Comparison of ENCODE assay signal across 36 cellular contexts in genomic region chr12:111626230-111626629, GRCh38.
"Had no signal": no experiment of that assay in that cellular context is flagged by ENCODE, and none has a peak within 500 bp of the region (broad histone marks: within the 10 kb centered on the region; RNA-seq: fewer than 3 reads in every experiment).

No MANE protein-coding gene starts in this region.

- H3K36me3 ChIP-seq: brain microvascular endothelial cell, breast epithelium had no signal

- DNase-seq: activated CD4-positive, alpha-beta memory T cell treated with anti-CD3 and anti-CD28 coated beads, Interleukin-2, amount 10 ng/mL, durations not matched to agents 7 days and 5 days; activated CD4-positive, alpha-beta T cell treated with anti-CD3 and anti-CD28 coated beads for 1 hour; activated CD4-positive, alpha-beta T cell treated with anti-CD3 and anti-CD28 coated beads for 36 hours; activated CD4-positive, alpha-beta T cell treated with anti-CD3 and anti-CD28 coated beads for 48 hours; activated CD4-positive, alpha-beta T cell treated with anti-CD3 and anti-CD28 coated beads, Interleukin-2, amount 10 ng/mL, durations not matched to agents 7 days and 5 days; activated CD4-positive, alpha-beta T cell treated with anti-CD3 and anti-CD28 coated beads, Interleukin-2, amount 50 U/mL, for 48 hours; activated CD4-positive, CD25-positive, alpha-beta regulatory T cell; activated CD8-positive, alpha-beta memory T cell treated with anti-CD3 and anti-CD28 coated beads for 24 hours; activated CD8-positive, alpha-beta memory T cell treated with anti-CD3 and anti-CD28 coated beads, Interleukin-2, amount 10 ng/mL, durations not matched to agents 7 days and 5 days; activated CD8-positive, alpha-beta memory T cell treated with anti-CD3 and anti-CD28 coated beads, Interleukin-2, amount 50 U/mL, for 48 hours; activated CD8-positive, alpha-beta T cell treated with anti-CD3 and anti-CD28 coated beads, Interleukin-2, amount 10 ng/mL, durations not matched to agents 7 days and 5 days; activated effector memory CD4-positive, alpha-beta T cell treated with Interleukin-2 at 50 U/mL for 16 hours; activated gamma-delta T cell; activated naive CD4-positive, alpha-beta T cell treated with anti-CD3 and anti-CD28 coated beads, Interleukin-2, amount 10 ng/mL, durations not matched to agents 7 days and 5 days; activated naive CD4-positive, alpha-beta T cell treated with Interleukin-2 at 50 U/mL for 16 hours; activated naive CD8-positive, alpha-beta T cell treated with anti-CD3 and anti-CD28 coated beads, Interleukin-2, amount 10 ng/mL, durations not matched to agents 7 days and 5 days; activated naive CD8-positive, alpha-beta T cell treated with anti-CD3 and anti-CD28 coated beads, Interleukin-2, amount 50 U/mL, for 24 hours; activated T-cell treated with anti-CD3 and anti-CD28 coated beads, Interleukin-2, amount 50 U/mL, for 24 hours; activated T-cell treated with anti-CD3 and anti-CD28 coated beads, Interleukin-2, amount 50 U/mL, for 48 hours; amygdala; anterior cingulate cortex; body of pancreas; brain microvascular endothelial cell; central memory CD4-positive, alpha-beta T cell; T-cell; T-helper 2 cell; T-helper 9 cell had no signal

- H3K27me3 ChIP-seq: body of pancreas, brain microvascular endothelial cell, breast epithelium had no signal

- H3K4me1 Mint-ChIP-seq: activated CD4-positive, alpha-beta memory T cell treated with anti-CD3 and anti-CD28 coated beads, Interleukin-2, amount 10 ng/mL, durations not matched to agents 7 days and 5 days; activated CD4-positive, alpha-beta T cell treated with anti-CD3 and anti-CD28 coated beads for 36 hours; activated CD4-positive, alpha-beta T cell treated with anti-CD3 and anti-CD28 coated beads, Interleukin-2, amount 10 ng/mL, durations not matched to agents 7 days and 5 days; activated CD8-positive, alpha-beta memory T cell treated with anti-CD3 and anti-CD28 coated beads, Interleukin-2, amount 10 ng/mL, durations not matched to agents 7 days and 5 days; activated naive CD4-positive, alpha-beta T cell treated with anti-CD3 and anti-CD28 coated beads, Interleukin-2, amount 10 ng/mL, durations not matched to agents 7 days and 5 days; activated naive CD4-positive, alpha-beta T cell treated with anti-CD3 and anti-CD28 coated beads, Interleukin-2, amount 50 U/mL, for 24 hours; activated naive CD8-positive, alpha-beta T cell treated with anti-CD3 and anti-CD28 coated beads, Interleukin-2, amount 10 ng/mL, durations not matched to agents 7 days and 5 days; activated naive CD8-positive, alpha-beta T cell treated with anti-CD3 and anti-CD28 coated beads, Interleukin-2, amount 50 U/mL, for 24 hours; T-cell had no signal

- ATAC-seq: activated CD4-positive, alpha-beta T cell treated with anti-CD3 and anti-CD28 coated beads for 36 hours; activated CD4-positive, CD25-positive, alpha-beta regulatory T cell treated with anti-CD3 and anti-CD28 coated beads, Interleukin-2, amount 50 U/mL, for 24 hours; activated CD8-positive, alpha-beta memory T cell treated with anti-CD3 and anti-CD28 coated beads, Interleukin-2, amount 10 ng/mL, durations not matched to agents 7 days and 5 days; activated CD8-positive, alpha-beta T cell treated with anti-CD3 and anti-CD28 coated beads, Interleukin-2, amount 10 ng/mL, durations not matched to agents 7 days and 5 days; activated naive CD8-positive, alpha-beta T cell treated with anti-CD3 and anti-CD28 coated beads, Interleukin-2, amount 50 U/mL, for 24 hours; body of pancreas; T-cell had no signal

- H3K27ac ChIP-seq: body of pancreas, brain microvascular endothelial cell, breast epithelium, VCaP had no signal

- H3K27me3 Mint-ChIP-seq: activated CD4-positive, alpha-beta memory T cell treated with anti-CD3 and anti-CD28 coated beads, Interleukin-2, amount 10 ng/mL, durations not matched to agents 7 days and 5 days; activated CD4-positive, alpha-beta T cell treated with anti-CD3 and anti-CD28 coated beads for 36 hours; activated CD4-positive, alpha-beta T cell treated with anti-CD3 and anti-CD28 coated beads, Interleukin-2, amount 10 ng/mL, durations not matched to agents 7 days and 5 days; activated CD8-positive, alpha-beta memory T cell treated with anti-CD3 and anti-CD28 coated beads, Interleukin-2, amount 10 ng/mL, durations not matched to agents 7 days and 5 days; activated naive CD4-positive, alpha-beta T cell treated with anti-CD3 and anti-CD28 coated beads, Interleukin-2, amount 50 U/mL, for 24 hours; activated naive CD8-positive, alpha-beta T cell; activated naive CD8-positive, alpha-beta T cell treated with anti-CD3 and anti-CD28 coated beads, Interleukin-2, amount 50 U/mL, for 24 hours; activated T-cell treated with anti-CD3 and anti-CD28 coated beads, Interleukin-2, amount 50 U/mL, for 24 hours; T-cell had no signal

- H3K4me1 ChIP-seq: body of pancreas, breast epithelium had no signal

- H3K9me3 ChIP-seq: body of pancreas, breast epithelium had no signal

- H3K4me3 ChIP-seq: body of pancreas, breast epithelium had no signal

- H3K27ac Mint-ChIP-seq: activated CD4-positive, alpha-beta memory T cell treated with anti-CD3 and anti-CD28 coated beads, Interleukin-2, amount 10 ng/mL, durations not matched to agents 7 days and 5 days; activated CD4-positive, alpha-beta T cell treated with anti-CD3 and anti-CD28 coated beads for 36 hours; activated CD4-positive, alpha-beta T cell treated with anti-CD3 and anti-CD28 coated beads, Interleukin-2, amount 10 ng/mL, durations not matched to agents 7 days and 5 days; activated CD8-positive, alpha-beta memory T cell treated with anti-CD3 and anti-CD28 coated beads, Interleukin-2, amount 10 ng/mL, durations not matched to agents 7 days and 5 days; activated CD8-positive, alpha-beta T cell treated with anti-CD3 and anti-CD28 coated beads, Interleukin-2, amount 10 ng/mL, durations not matched to agents 7 days and 5 days; activated naive CD4-positive, alpha-beta T cell treated with anti-CD3 and anti-CD28 coated beads, Interleukin-2, amount 10 ng/mL, durations not matched to agents 7 days and 5 days; activated naive CD4-positive, alpha-beta T cell treated with anti-CD3 and anti-CD28 coated beads, Interleukin-2, amount 50 U/mL, for 24 hours; activated naive CD8-positive, alpha-beta T cell; activated naive CD8-positive, alpha-beta T cell treated with anti-CD3 and anti-CD28 coated beads, Interleukin-2, amount 10 ng/mL, durations not matched to agents 7 days and 5 days; activated naive CD8-positive, alpha-beta T cell treated with anti-CD3 and anti-CD28 coated beads, Interleukin-2, amount 50 U/mL, for 24 hours; activated T-cell treated with anti-CD3 and anti-CD28 coated beads, Interleukin-2, amount 50 U/mL, for 24 hours; activated T-helper 2 cell treated with anti-CD3 and anti-CD28 coated beads, Interferon-gamma antibody, Interleukin-2, Interleukin-4, amounts not matched to agents 10 μg/mL and 5 μg/mL and 100 μg/mL, durations not matched to agents 14 hours and 24 hours and 36 hours; T-cell; T-helper 2 cell treated with Interferon-gamma antibody and Interleukin-4, amounts not matched to agents 5 μg/mL and 100 μg/mL, for 36 hours had no signal

- H3K36me3 Mint-ChIP-seq: activated CD8-positive, alpha-beta memory T cell treated with anti-CD3 and anti-CD28 coated beads, Interleukin-2, amount 10 ng/mL, durations not matched to agents 7 days and 5 days; activated naive CD4-positive, alpha-beta T cell treated with anti-CD3 and anti-CD28 coated beads, Interleukin-2, amount 10 ng/mL, durations not matched to agents 7 days and 5 days; activated naive CD4-positive, alpha-beta T cell treated with anti-CD3 and anti-CD28 coated beads, Interleukin-2, amount 50 U/mL, for 24 hours; activated naive CD8-positive, alpha-beta T cell; activated naive CD8-positive, alpha-beta T cell treated with anti-CD3 and anti-CD28 coated beads, Interleukin-2, amount 10 ng/mL, durations not matched to agents 7 days and 5 days; T-cell had no signal

- H3K4me3 Mint-ChIP-seq: activated CD4-positive, alpha-beta memory T cell treated with anti-CD3 and anti-CD28 coated beads, Interleukin-2, amount 10 ng/mL, durations not matched to agents 7 days and 5 days; activated CD4-positive, alpha-beta T cell treated with anti-CD3 and anti-CD28 coated beads for 36 hours; activated CD4-positive, alpha-beta T cell treated with anti-CD3 and anti-CD28 coated beads, Interleukin-2, amount 10 ng/mL, durations not matched to agents 7 days and 5 days; activated CD8-positive, alpha-beta memory T cell treated with anti-CD3 and anti-CD28 coated beads, Interleukin-2, amount 10 ng/mL, durations not matched to agents 7 days and 5 days; activated CD8-positive, alpha-beta T cell treated with anti-CD3 and anti-CD28 coated beads, Interleukin-2, amount 10 ng/mL, durations not matched to agents 7 days and 5 days; activated naive CD4-positive, alpha-beta T cell treated with anti-CD3 and anti-CD28 coated beads, Interleukin-2, amount 10 ng/mL, durations not matched to agents 7 days and 5 days; activated naive CD4-positive, alpha-beta T cell treated with anti-CD3 and anti-CD28 coated beads, Interleukin-2, amount 50 U/mL, for 24 hours; activated naive CD8-positive, alpha-beta T cell; activated naive CD8-positive, alpha-beta T cell treated with anti-CD3 and anti-CD28 coated beads, Interleukin-2, amount 10 ng/mL, durations not matched to agents 7 days and 5 days; activated naive CD8-positive, alpha-beta T cell treated with anti-CD3 and anti-CD28 coated beads, Interleukin-2, amount 50 U/mL, for 24 hours; activated T-cell treated with anti-CD3 and anti-CD28 coated beads, Interleukin-2, amount 50 U/mL, for 24 hours; T-cell; T-helper 2 cell treated with Interferon-gamma antibody and Interleukin-4, amounts not matched to agents 5 μg/mL and 100 μg/mL, for 36 hours had no signal

- FAIRE-seq: astrocyte, TTC549 had no signal
